9 cellular contexts compared by ENCODE assay signal in genomic region chr6:75735491-75736186, GRCh38. TPM values are rescaled to one million over a fixed set of nuclear protein-coding genes. Genes with fewer than 3 reads are reported as not detected.
DNase-seq lines count a peak whose midpoint lies in the region; ATAC-seq and TF ChIP-seq lines count a peak whose summit lies in the region.
"Had no signal": no experiment of that assay in that cellular context is flagged by ENCODE, and none has a peak within 500 bp of the region (broad histone marks: within the 10 kb centered on the region; RNA-seq: fewer than 3 reads in every experiment).

No MANE protein-coding gene starts in this region.

- WGBS in body of pancreas, 2 donors = 13 to 18% methylated on average over 1 of the region's 1 CpG
- 61 to 80% methylated on average over 1 of the region's 1 CpG for WGBS in testis, 2 donors

- intact Hi-C loops in body of pancreas (cut with DNase I) (no loop called here), testis (cut with DNase I; ENCODE audit: low total_unique reads) (no loop called here)

- peaks cover 3% of the 10 kb centered on the region for H3K27me3 Mint-ChIP-seq in activated CD8-positive, alpha-beta memory T cell treated with anti-CD3 and anti-CD28 coated beads, Interleukin-2, amount 10 ng/mL, durations not matched to agents 7 days and 5 days
- H3K27me3 Mint-ChIP-seq: central memory CD8-positive, alpha-beta T cell had no signal

- ATAC-seq in HG03139 (IDR thresholded peaks at IDR 0.05; ENCODE audit: unreplicated experiment) (peak; percentile 85), body of pancreas (peak; percentile 96)
- ATAC-seq in activated CD8-positive, alpha-beta memory T cell treated with anti-CD3 and anti-CD28 coated beads, Interleukin-2, amount 10 ng/mL, durations not matched to agents 7 days and 5 days = no peak

- peak overlapping the region; percentile 61 to 93 (median 86) for H3K27ac ChIP-seq in body of pancreas
- no peak overlapping the region for H3K27ac ChIP-seq in testis

- H3K4me1 ChIP-seq in body of pancreas (peaks cover 8% of the 10 kb centered on the region), testis (no peaks in the 10 kb centered on the region)

- no peaks in the 10 kb centered on the region for H3K36me3 ChIP-seq in body of pancreas (replicated peaks in 1 of 2; ENCODE audit: insufficient read depth in 1 of 2, low read depth in 2 of 2)
- H3K36me3 ChIP-seq in testis (ENCODE audit: low read depth, missing control alignments) = no peaks in the 10 kb centered on the region

- DNase-seq in SKM-1 treated with dmso at 0.1 percent for 144 hours (lab: John Stamatoyannopoulos, UW; ENCODE audit: unreplicated experiment) (peak; percentile 15), SKM-1 (lab: John Stamatoyannopoulos, UW; ENCODE audit: unreplicated experiment) (no peak), body of pancreas (peak; percentile 29 to 65 (median 43)), testis (no peak), amygdala (lab: John Stamatoyannopoulos, UW) (no peak), NCI-H446 treated with DMSO at 0.1 percent for 48 hours (lab: John Stamatoyannopoulos, UW) (no peak)
- no peak for DNase-seq in activated CD8-positive, alpha-beta memory T cell treated with anti-CD3 and anti-CD28 coated beads, Interleukin-2, amount 10 ng/mL, durations not matched to agents 7 days and 5 days

- no peak overlapping the region for H3K27ac Mint-ChIP-seq in activated CD8-positive, alpha-beta memory T cell treated with anti-CD3 and anti-CD28 coated beads, Interleukin-2, amount 10 ng/mL, durations not matched to agents 7 days and 5 days

- H3K9me3 Mint-ChIP-seq in activated CD8-positive, alpha-beta memory T cell treated with anti-CD3 and anti-CD28 coated beads, Interleukin-2, amount 10 ng/mL, durations not matched to agents 7 days and 5 days (ENCODE audit: low read depth) = no peaks in the 10 kb centered on the region
- H3K9me3 Mint-ChIP-seq: central memory CD8-positive, alpha-beta T cell had no signal

- TF ChIP-seq POLR2A in body of pancreas (IDR thresholded peaks at IDR 0.05) (no peak), testis (IDR thresholded peaks at IDR 0.05) (no peak)

- CTCF ChIA-PET in activated CD8-positive, alpha-beta memory T cell treated with anti-CD3 and anti-CD28 coated beads, Interleukin-2, amount 10 ng/mL, durations not matched to agents 7 days and 5 days (lab: Charles Lee) = no interaction called here

- H3K36me3 Mint-ChIP-seq in activated CD8-positive, alpha-beta memory T cell treated with anti-CD3 and anti-CD28 coated beads, Interleukin-2, amount 10 ng/mL, durations not matched to agents 7 days and 5 days = no peaks in the 10 kb centered on the region

- no peaks in the 10 kb centered on the region for H3K27me3 ChIP-seq in body of pancreas
- no peaks in the 10 kb centered on the region for H3K27me3 ChIP-seq in testis

- H3K4me3 ChIP-seq in body of pancreas (no peak overlapping the region), testis (no peak overlapping the region)

- H3K9me3 ChIP-seq in body of pancreas (no peaks in the 10 kb centered on the region), testis (no peaks in the 10 kb centered on the region)

- no peaks in the 10 kb centered on the region for H3K4me1 Mint-ChIP-seq in activated CD8-positive, alpha-beta memory T cell treated with anti-CD3 and anti-CD28 coated beads, Interleukin-2, amount 10 ng/mL, durations not matched to agents 7 days and 5 days
- H3K4me1 Mint-ChIP-seq: central memory CD8-positive, alpha-beta T cell had no signal

- no peak overlapping the region for H3K4me3 Mint-ChIP-seq in activated CD8-positive, alpha-beta memory T cell treated with anti-CD3 and anti-CD28 coated beads, Interleukin-2, amount 10 ng/mL, durations not matched to agents 7 days and 5 days
- H3K4me3 Mint-ChIP-seq: central memory CD8-positive, alpha-beta T cell had no signal

- no peak for TF ChIP-seq CTCF in body of pancreas (IDR thresholded peaks at IDR 0.05)
- TF ChIP-seq CTCF in testis (IDR thresholded peaks at IDR 0.05) = no peak

RNA-seq across cellular contexts. Expression of gene MYO6, which starts 13.4 kb away (rescaled TPM):
- total RNA-seq in body of pancreas (10 to 100 TPM; 21.0 to 29.7 TPM), testis (10 to 100 TPM; 69.2 to 75.3 TPM)
- total RNA-seq in activated CD8-positive, alpha-beta memory T cell treated with anti-CD3 and anti-CD28 coated beads, Interleukin-2, amount 10 ng/mL, durations not matched to agents 7 days and 5 days = 1 to 10 TPM; 6.3 to 7.6 TPM
- 31.5 TPM for polyA plus RNA-seq in testis (ENCODE audit: insufficient read depth, low read depth, low replicate concordance)

Comparison
In these comparisons a context has a peak if more than half of its experiments do, and no peak if none do; other contexts are left out.
1. DNase-seq: peak in SKM-1 treated with dmso at 0.1 percent for 144 hours (single experiment) and body of pancreas (4 of 4); none in SKM-1 (single experiment), activated CD8-positive, alpha-beta memory T cell treated with anti-CD3 and anti-CD28 coated beads, Interleukin-2, amount 10 ng/mL, durations not matched to agents 7 days and 5 days (single experiment), testis (single experiment), amygdala (0 of 56) and NCI-H446 treated with DMSO at 0.1 percent for 48 hours (single experiment).
2. H3K27ac ChIP-seq: peak in body of pancreas (4 of 4); none in testis (0 of 2).